In genomic region chr16:31242197-31242596, GRCh38 we compare ENCODE assay signal across 1 cellular context.
TF ChIP-seq lines count a peak whose summit lies in the region.

No MANE protein-coding gene starts in this region.

TF ChIP-seq in IMR-90, 13 proteins besides CTCF, POLR2A, EP300 and RAD21:
- TF ChIP-seq CHD1 (IDR thresholded peaks at IDR 0.05; ENCODE audit: low read depth, low read length) (no peak), ELK1 (IDR thresholded peaks at IDR 0.05; ENCODE audit: borderline replicate concordance, low read depth, low read length) (no peak), CEBPB (IDR thresholded peaks at IDR 0.05; ENCODE audit: low read depth, low read length) (no peak), SMC3 (IDR thresholded peaks at IDR 0.05; ENCODE audit: low read depth, low read length) (no peak), FOS (IDR thresholded peaks at IDR 0.05; ENCODE audit: low read depth, low read length) (no peak), RCOR1 (IDR thresholded peaks at IDR 0.05; ENCODE audit: insufficient replicate concordance, low read length) (no peak), MXI1 (IDR thresholded peaks at IDR 0.05; ENCODE audit: borderline replicate concordance, low read depth, low read length) (no peak), MAZ (IDR thresholded peaks at IDR 0.05; ENCODE audit: borderline replicate concordance, low read depth, low read length) (no peak), BHLHE40 (IDR thresholded peaks at IDR 0.05; ENCODE audit: low read depth, low read length) (no peak)
- TF ChIP-seq, protein P1, sequence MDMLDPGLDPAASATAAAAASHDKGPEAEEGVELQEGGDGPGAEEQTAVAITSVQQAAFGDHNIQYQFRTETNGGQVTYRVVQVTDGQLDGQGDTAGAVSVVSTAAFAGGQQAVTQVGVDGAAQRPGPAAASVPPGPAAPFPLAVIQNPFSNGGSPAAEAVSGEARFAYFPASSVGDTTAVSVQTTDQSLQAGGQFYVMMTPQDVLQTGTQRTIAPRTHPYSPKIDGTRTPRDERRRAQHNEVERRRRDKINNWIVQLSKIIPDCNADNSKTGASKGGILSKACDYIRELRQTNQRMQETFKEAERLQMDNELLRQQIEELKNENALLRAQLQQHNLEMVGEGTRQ (IDR thresholded peaks at IDR 0.05; ENCODE audit: low read depth, low read length), result no peak
